ENCODE assay signal across 9 cellular contexts in the genomic region with DNA sequence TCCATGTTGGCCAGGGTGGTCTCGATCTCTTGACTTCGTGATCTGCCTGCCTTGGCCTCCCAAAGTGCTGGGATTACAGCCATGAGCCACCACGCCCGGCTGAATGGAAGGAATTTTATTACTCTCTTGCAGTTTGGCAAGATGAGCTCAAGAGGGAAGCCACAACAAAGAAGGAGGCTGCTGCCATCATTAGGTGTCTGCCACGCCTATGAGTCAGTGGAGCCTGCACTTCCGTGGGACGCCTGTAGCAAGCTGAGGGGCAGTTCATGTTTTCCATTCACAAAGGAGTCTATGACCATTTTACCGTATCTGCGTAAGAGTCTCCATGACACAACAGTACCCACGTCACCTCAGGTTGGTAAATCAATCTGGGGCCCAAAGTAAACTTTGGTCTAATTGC. TPM values are rescaled to one million over a fixed set of nuclear protein-coding genes. Genes with fewer than 3 reads are reported as not detected.
DNase-seq lines count a peak whose midpoint lies in the region; ATAC-seq and TF ChIP-seq lines count a peak whose summit lies in the region.
"Had no signal": no experiment of that assay in that cellular context is flagged by ENCODE, and none has a peak within 500 bp of the region (broad histone marks: within the 10 kb centered on the region; RNA-seq: fewer than 3 reads in every experiment).

No MANE protein-coding gene starts in this region.

- DNase-seq in H4 (ENCODE audit: low spot score) (peak; percentile 93), NCI-H1694 treated with DMSO at 0.1 percent for 48 hours (lab: John Stamatoyannopoulos, UW) (no peak), lower leg skin (ENCODE audit: low spot score in 2 of 2) (no peak), GM13977 (ENCODE audit: low spot score) (no peak)
- DNase-seq in activated CD4-positive, CD25-positive, alpha-beta regulatory T cell treated with anti-CD3 and anti-CD28 coated beads, Interleukin-2, amount 50 U/mL, for 16 hours (ENCODE audit: low read depth, low spot score): peak; percentile 71
- DNase-seq in central memory CD4-positive, alpha-beta T cell: peak; percentile 88
- DNase-seq in stimulated activated CD8-positive, alpha-beta memory T cell treated with anti-CD3 and anti-CD28 coated beads, Interleukin-12 subunit alpha, Interleukin-12 subunit beta, amount 100 ng/mL, for 24 hours (ENCODE audit: extremely low read depth): peak; percentile 46
- DNase-seq: amygdala had no signal

- intact Hi-C loops in lower leg skin (cut with DNase I; ENCODE audit: low total_unique reads): no loop called here

- no peak overlapping the region for H3K4me3 ChIP-seq in lower leg skin (ENCODE audit: low read depth, poor library complexity, severe bottlenecking)

- TF ChIP-seq CTCF in lower leg skin (IDR thresholded peaks at IDR 0.05) (no peak), GM13977 (IDR thresholded peaks at IDR 0.05; ENCODE audit: extremely low read depth, insufficient read depth, missing control alignments) (no peak)

- no peak for ATAC-seq in GM19324 (IDR thresholded peaks at IDR 0.05; ENCODE audit: low FRiP score, unreplicated experiment)

- WGBS in lower leg skin, 2 donors: 58 to 66% methylated on average over 10 of the region's 10 CpGs

- in situ Hi-C loops in GM13977 (cut with MboI; ENCODE audit: low pct_unique_long_range_greater_than_20kb, low sequenced_read_pairs, unreplicated experiment): no loop called here

- no peak for TF ChIP-seq POLR2A in lower leg skin (IDR thresholded peaks at IDR 0.05)

RNA-seq across cellular contexts. Expression of a gene that starts 51.2 kb away (rescaled TPM):
- 0.85 and 1.4 TPM in 2 replicates for total RNA-seq in H4 (2014; rRNA removed; shearing (Covaris generic))
- total RNA-seq in lower leg skin: 1 to 10 TPM in 2 of 4 donors, under 1 TPM in 2; 0.27 to 1.9 (median 1.3) TPM

Comparison
In these comparisons a context has a peak if more than half of its experiments do, and no peak if none do; other contexts are left out.
1. DNase-seq: peak in H4 (single experiment), activated CD4-positive, CD25-positive, alpha-beta regulatory T cell treated with anti-CD3 and anti-CD28 coated beads, Interleukin-2, amount 50 U/mL, for 16 hours (single experiment), central memory CD4-positive, alpha-beta T cell (single experiment) and stimulated activated CD8-positive, alpha-beta memory T cell treated with anti-CD3 and anti-CD28 coated beads, Interleukin-12 subunit alpha, Interleukin-12 subunit beta, amount 100 ng/mL, for 24 hours (single experiment); none in NCI-H1694 treated with DMSO at 0.1 percent for 48 hours (single experiment), lower leg skin (0 of 2) and GM13977 (single experiment).